In genomic region chr12:114166360-114166759, GRCh38 we compare ENCODE assay signal across 8 cellular contexts.
DNase-seq lines count a peak whose midpoint lies in the region; ATAC-seq and TF ChIP-seq lines count a peak whose summit lies in the region.

No MANE protein-coding gene starts in this region.

- H3K9me3 ChIP-seq in MM.1S (replicated peaks; ENCODE audit: insufficient read depth, low read length) (no peaks in the 10 kb centered on the region), tibial nerve (no peaks in the 10 kb centered on the region)

- H3K27ac ChIP-seq in MM.1S (ENCODE audit: low read length) (no peak overlapping the region), caudate nucleus (ENCODE audit: low read depth, low read length) (no peak overlapping the region), tibial nerve (no peak overlapping the region)

- H3K36me3 Mint-ChIP-seq in activated T-cell treated with anti-CD3 and anti-CD28 coated beads, Interleukin-2, amount 50 U/mL, for 24 hours (ENCODE audit: low read depth): no peaks in the 10 kb centered on the region
- no peaks in the 10 kb centered on the region for H3K36me3 Mint-ChIP-seq in stimulated activated memory B cell treated with anti-CD40 and anti-IgM and Interleukin-4, amounts not matched to agents 10 μg/mL and 1 μg/mL and 100 μg/mL, for 72 hours

- H3K27ac Mint-ChIP-seq in activated T-cell treated with anti-CD3 and anti-CD28 coated beads, Interleukin-2, amount 50 U/mL, for 24 hours: no peak overlapping the region
- H3K27ac Mint-ChIP-seq in stimulated activated memory B cell treated with anti-CD40 and anti-IgM and Interleukin-4, amounts not matched to agents 10 μg/mL and 1 μg/mL and 100 μg/mL, for 72 hours: no peak overlapping the region

- H2AFZ ChIP-seq in MM.1S (ENCODE audit: low read length): no peak overlapping the region

- WGBS in tibial nerve, 2 donors: 8 to 10% methylated on average over 7 of the region's 7 CpGs

- no peaks in the 10 kb centered on the region for H3K79me2 ChIP-seq in MM.1S (ENCODE audit: low read length)

- no peak overlapping the region for H3K4me2 ChIP-seq in MM.1S (ENCODE audit: low read depth, low read length)

- no peaks in the 10 kb centered on the region for H3K27me3 Mint-ChIP-seq in activated T-cell treated with anti-CD3 and anti-CD28 coated beads, Interleukin-2, amount 50 U/mL, for 24 hours
- H3K27me3 Mint-ChIP-seq in stimulated activated memory B cell treated with anti-CD40 and anti-IgM and Interleukin-4, amounts not matched to agents 10 μg/mL and 1 μg/mL and 100 μg/mL, for 72 hours: no peaks in the 10 kb centered on the region

- H3K4me1 Mint-ChIP-seq in activated T-cell treated with anti-CD3 and anti-CD28 coated beads, Interleukin-2, amount 50 U/mL, for 24 hours (ENCODE audit: low read depth): no peaks in the 10 kb centered on the region
- no peaks in the 10 kb centered on the region for H3K4me1 Mint-ChIP-seq in stimulated activated memory B cell treated with anti-CD40 and anti-IgM and Interleukin-4, amounts not matched to agents 10 μg/mL and 1 μg/mL and 100 μg/mL, for 72 hours

- H3K36me3 ChIP-seq in MM.1S (replicated peaks; ENCODE audit: insufficient read depth, low read length) (no peaks in the 10 kb centered on the region), tibial nerve (no peaks in the 10 kb centered on the region)

- no peak overlapping the region for H3K9ac ChIP-seq in MM.1S (ENCODE audit: low read length)

- no peak for TF ChIP-seq EP300 in tibial nerve (IDR thresholded peaks at IDR 0.05)

- no peaks in the 10 kb centered on the region for H3K27me3 ChIP-seq in MM.1S (replicated peaks; ENCODE audit: insufficient read depth, low read length)
- H3K27me3 ChIP-seq in tibial nerve: no peaks in the 10 kb centered on the region

- H3K9me3 Mint-ChIP-seq in activated T-cell treated with anti-CD3 and anti-CD28 coated beads, Interleukin-2, amount 50 U/mL, for 24 hours: no peaks in the 10 kb centered on the region
- no peaks in the 10 kb centered on the region for H3K9me3 Mint-ChIP-seq in stimulated activated memory B cell treated with anti-CD40 and anti-IgM and Interleukin-4, amounts not matched to agents 10 μg/mL and 1 μg/mL and 100 μg/mL, for 72 hours

- peak; percentile 71 for DNase-seq in EH (ENCODE audit: low read depth)
- DNase-seq in MM.1S: no peak
- DNase-seq in caudate nucleus (lab: John Stamatoyannopoulos, UW): peak in 42 of 61 donors; percentile 0 to 60 (median 19)
- peak; percentile 26 for DNase-seq in middle frontal gyrus (ENCODE audit: extremely low spot score, low spot score)
- DNase-seq in activated T-cell treated with anti-CD3 and anti-CD28 coated beads, Interleukin-2, amount 50 U/mL, for 24 hours: no peak
- DNase-seq in tibial nerve (ENCODE audit: low spot score in 2 of 2): no peak

- ATAC-seq in GM18519 (IDR thresholded peaks at IDR 0.05; ENCODE audit: low FRiP score, unreplicated experiment): no peak
- no peak for ATAC-seq in stimulated activated memory B cell treated with anti-CD40 and anti-IgM and Interleukin-4, amounts not matched to agents 10 μg/mL and 1 μg/mL and 100 μg/mL, for 72 hours

- TF ChIP-seq POLR2A in tibial nerve (IDR thresholded peaks at IDR 0.05): no peak

- H3K4me3 ChIP-seq in MM.1S (ENCODE audit: low read length) (no peak overlapping the region), tibial nerve (no peak overlapping the region)

- peak; percentile 6; the same call in 1 of the 2 replicates for TF ChIP-seq CTCF in MM.1S (IDR thresholded peaks at IDR 0.05; ENCODE audit: low read length)
- TF ChIP-seq CTCF in tibial nerve (IDR thresholded peaks at IDR 0.05): peak in 1 of 5 experiments; percentile 12

- H3K4me1 ChIP-seq in MM.1S (ENCODE audit: low read length): no peaks in the 10 kb centered on the region
- H3K4me1 ChIP-seq in tibial nerve: no peaks in the 10 kb centered on the region

- H3K9me2 ChIP-seq in MM.1S (replicated peaks; ENCODE audit: insufficient read depth, low read length): no peaks in the 10 kb centered on the region

- H3K4me3 Mint-ChIP-seq in activated T-cell treated with anti-CD3 and anti-CD28 coated beads, Interleukin-2, amount 50 U/mL, for 24 hours: no peak overlapping the region
- no peak overlapping the region for H3K4me3 Mint-ChIP-seq in stimulated activated memory B cell treated with anti-CD40 and anti-IgM and Interleukin-4, amounts not matched to agents 10 μg/mL and 1 μg/mL and 100 μg/mL, for 72 hours

- no peaks in the 10 kb centered on the region for H4K20me1 ChIP-seq in MM.1S (ENCODE audit: insufficient read depth, low read length)

- no peaks in the 10 kb centered on the region for H3F3A ChIP-seq in MM.1S (ENCODE audit: insufficient read depth, low read length)

Comparison
In these comparisons a context has a peak if more than half of its experiments do, and no peak if none do; other contexts are left out.
1. DNase-seq: peak in EH (single experiment), caudate nucleus (42 of 61) and middle frontal gyrus (single experiment); none in MM.1S (single experiment), activated T-cell treated with anti-CD3 and anti-CD28 coated beads, Interleukin-2, amount 50 U/mL, for 24 hours (single experiment) and tibial nerve (0 of 2).